ENCODE assay signal across 8 cellular contexts in the genomic region with DNA sequence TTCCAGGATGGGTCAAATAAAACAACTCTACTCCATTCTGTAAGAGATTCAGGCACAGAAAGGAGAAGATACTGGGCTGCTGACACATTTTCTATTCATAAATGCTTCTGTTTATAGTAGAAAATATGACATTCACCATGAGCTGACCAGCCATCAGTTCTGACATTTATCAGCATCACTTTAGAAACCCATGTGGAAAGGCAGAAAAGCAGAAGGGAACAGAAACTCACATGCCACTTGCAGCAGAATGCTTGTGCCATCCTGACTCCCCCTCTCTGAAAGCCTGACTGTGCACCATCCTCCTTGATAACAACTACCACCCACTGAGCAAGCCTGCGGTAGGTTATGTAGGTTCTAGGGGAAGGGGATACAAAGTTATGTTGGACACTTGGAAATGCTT.
A peak's percentile ranks its signal among the peaks of the same experiment; 100 is the strongest.
DNase-seq lines count a peak whose midpoint lies in the region; ATAC-seq, FAIRE-seq and TF ChIP-seq lines count a peak whose summit lies in the region.
"Not testable (repeated sequence)": the region's sequence is repeated elsewhere in the genome, so short reads cannot be mapped to it uniquely, and the experiment has no call there.

No MANE protein-coding gene starts in this region.

- not testable (repeated sequence) for FAIRE-seq in GM12891 (lab: Jason Lieb, UNC)

- H3K4me1 Mint-ChIP-seq in stimulated activated memory B cell treated with anti-CD40 and anti-IgM and Interleukin-4, amounts not matched to agents 10 μg/mL and 1 μg/mL and 100 μg/mL, for 72 hours: not testable (repeated sequence)

- not testable (repeated sequence) for H3K9me3 Mint-ChIP-seq in stimulated activated memory B cell treated with anti-CD40 and anti-IgM and Interleukin-4, amounts not matched to agents 10 μg/mL and 1 μg/mL and 100 μg/mL, for 72 hours

- H3K27ac Mint-ChIP-seq in stimulated activated memory B cell treated with anti-CD40 and anti-IgM and Interleukin-4, amounts not matched to agents 10 μg/mL and 1 μg/mL and 100 μg/mL, for 72 hours: not testable (repeated sequence)

- H3K9ac ChIP-seq in OCI-LY3 (ENCODE audit: low read length): not testable (repeated sequence)

- peak overlapping the region; percentile 14; the same call in 1 of the 2 replicates for H3K4me3 ChIP-seq in OCI-LY3 (ENCODE audit: low read length)

- H2AFZ ChIP-seq in OCI-LY3 (ENCODE audit: low read depth, low read length): not testable (repeated sequence)

- not testable (repeated sequence) for H3K27me3 ChIP-seq in OCI-LY3 (ENCODE audit: low read depth, low read length)

- DNase-seq in GM12891 (ENCODE audit: insufficient read length, low spot score): not testable (repeated sequence)

- H3K79me2 ChIP-seq in OCI-LY3 (ENCODE audit: low read length): peaks cover 86% of the 10 kb centered on the region

- H3K36me3 ChIP-seq in OCI-LY3 (replicated peaks; ENCODE audit: low read depth, low read length): not testable (repeated sequence)

- H3K27me3 Mint-ChIP-seq in stimulated activated memory B cell treated with anti-CD40 and anti-IgM and Interleukin-4, amounts not matched to agents 10 μg/mL and 1 μg/mL and 100 μg/mL, for 72 hours: not testable (repeated sequence)

- H3K9me3 ChIP-seq in OCI-LY3 (ENCODE audit: insufficient read depth, low read length): not testable (repeated sequence)

- H3K4me2 ChIP-seq in OCI-LY3 (ENCODE audit: low read length): peak overlapping the region; percentile 53

- not testable (repeated sequence) for TF ChIP-seq POLR2A in GM12891 (IDR thresholded peaks at IDR 0.05; ENCODE audit: low read depth, low read length)

- ATAC-seq in GM18517 (IDR thresholded peaks at IDR 0.05; ENCODE audit: unreplicated experiment) (peak; percentile 58), GM19025 (IDR thresholded peaks at IDR 0.05; ENCODE audit: low read depth, unreplicated experiment) (peak; percentile 47), GM21529 (IDR thresholded peaks at IDR 0.05; ENCODE audit: unreplicated experiment) (peak; percentile 77), HG02759 (IDR thresholded peaks at IDR 0.05; ENCODE audit: unreplicated experiment) (peak; percentile 57), HG03442 (IDR thresholded peaks at IDR 0.05; ENCODE audit: unreplicated experiment) (peak; percentile 53)
- ATAC-seq in stimulated activated memory B cell treated with anti-CD40 and anti-IgM and Interleukin-4, amounts not matched to agents 10 μg/mL and 1 μg/mL and 100 μg/mL, for 72 hours: peak; percentile 77

- H3K4me3 Mint-ChIP-seq in stimulated activated memory B cell treated with anti-CD40 and anti-IgM and Interleukin-4, amounts not matched to agents 10 μg/mL and 1 μg/mL and 100 μg/mL, for 72 hours: not testable (repeated sequence)

- not testable (repeated sequence) for H3K36me3 Mint-ChIP-seq in stimulated activated memory B cell treated with anti-CD40 and anti-IgM and Interleukin-4, amounts not matched to agents 10 μg/mL and 1 μg/mL and 100 μg/mL, for 72 hours

- H3K4me1 ChIP-seq in OCI-LY3 (ENCODE audit: low read length): peaks cover 32% of the 10 kb centered on the region

- H3K27ac ChIP-seq in OCI-LY3 (ENCODE audit: low read length): peak overlapping the region; percentile 44

- not testable (repeated sequence) for H4K20me1 ChIP-seq in OCI-LY3 (ENCODE audit: insufficient read depth, low read length)

- TF ChIP-seq CTCF in OCI-LY3 (IDR thresholded peaks at IDR 0.05; ENCODE audit: low read depth, low read length): not testable (repeated sequence)

TF ChIP-seq in GM12891, 5 proteins besides CTCF, POLR2A, EP300 and RAD21:
- peak; percentile 61 for TF ChIP-seq SPI1 (IDR thresholded peaks at IDR 0.05; ENCODE audit: low read depth, low read length)
TF ChIP-seq in GM12891: peak in this region for 1; not testable (repeated sequence) for 4.
